Comparison of ENCODE assay signal across 8 cellular contexts in genomic region chr15:99425666-99426301, GRCh38.
DNase-seq lines count a peak whose midpoint lies in the region; ATAC-seq, FAIRE-seq and TF ChIP-seq lines count a peak whose summit lies in the region.

No MANE protein-coding gene starts in this region.

- intact Hi-C loops in PC-3 (cut with micrococcal nuclease) (loop anchor here (5.0 kb wide), 1 partner anchor 142 kb away; the partner anchor contains the start of gene MEF2A), lower leg skin (cut with DNase I; ENCODE audit: low total_unique reads) (no loop called here)

- H3K36me3 ChIP-seq in BE2C, result no peaks in the 10 kb centered on the region
- H3K36me3 ChIP-seq in PC-3 (ENCODE audit: low read depth, low read length), result no peaks in the 10 kb centered on the region
- H3K36me3 ChIP-seq in endodermal cell (ENCODE audit: control insufficient read depth, insufficient read depth, low read length), result no peaks in the 10 kb centered on the region

- no peaks in the 10 kb centered on the region for H4K20me1 ChIP-seq in PC-3 (ENCODE audit: low read length)

- H3K4me3 Mint-ChIP-seq in endodermal cell, result no peak overlapping the region
- H3K4me3 Mint-ChIP-seq in naive thymus-derived CD8-positive, alpha-beta T cell, result peak overlapping the region in 8 of 10 donors; percentile 36 to 86 (median 55)

- CTCF ChIA-PET in PC-3 (lab: Charles Lee), result no interaction called here

- H3K4me3 ChIP-seq in BE2C (ENCODE audit: low read depth, low read length) (no peak overlapping the region), PC-3 (ENCODE audit: low read length) (no peak overlapping the region), endodermal cell (ENCODE audit: low read length) (no peak overlapping the region), lower leg skin (ENCODE audit: low read depth, poor library complexity, severe bottlenecking) (no peak overlapping the region)

- no TSS peak for BruUV-seq in PC-3 (replicated peaks; lab: Mats Ljungman, UMichigan)

- H3K9me3 ChIP-seq in BE2C, result no peaks in the 10 kb centered on the region
- no peaks in the 10 kb centered on the region for H3K9me3 ChIP-seq in PC-3 (ENCODE audit: low read length)
- H3K9me3 ChIP-seq in endodermal cell (ENCODE audit: control insufficient read depth, low read length), result peaks cover 6% of the 10 kb centered on the region

- H3K79me2 ChIP-seq in PC-3 (ENCODE audit: low read length), result no peaks in the 10 kb centered on the region

- POLR2A ChIA-PET in PC-3 (lab: Charles Lee; ENCODE audit: unreplicated experiment), result interaction anchor here (0.7 kb wide), 1 partner anchor 40 kb away, joined by 3 read pairs; no protein-coding TSS in a partner anchor
- POLR2A ChIA-PET in naive thymus-derived CD8-positive, alpha-beta T cell (lab: Charles Lee), result interaction anchor here (1.0 to 5.9 kb wide), 5 partner anchors 8 to 87 kb away, joined by 3 to 42 read pairs (median 28); no protein-coding TSS in a partner anchor

- H3K4me2 ChIP-seq in PC-3 (ENCODE audit: low read length), result peak overlapping the region; percentile 49

- 91 to 96% methylated on average over 17 to 19 of the region's 19 CpGs for WGBS in endodermal cell (ENCODE audit: insufficient coverage in 1 of 2, insufficient read length in 1 of 2), 2 experiments
- 47 to 62% methylated on average over 16 to 19 of the region's 19 CpGs for WGBS in lower leg skin, 2 donors

- TF ChIP-seq CTCF in BE2C (IDR thresholded peaks at IDR 0.05; ENCODE audit: low read depth, low read length), result no peak; the same call in 1 of the 2 replicates
- peak; percentile 35; the same call in 1 of the 2 replicates for TF ChIP-seq CTCF in PC-3 (conservative IDR thresholded peaks at IDR 0.05; ENCODE audit: low read depth, low read length)
- TF ChIP-seq CTCF in endodermal cell (conservative IDR thresholded peaks at IDR 0.05), result peak; percentile 33
- no peak for TF ChIP-seq CTCF in lower leg skin (IDR thresholded peaks at IDR 0.05)

- peak overlapping the region; percentile 83 for H3K27ac ChIP-seq in PC-3 (ENCODE audit: low read length)
- H3K27ac ChIP-seq in endodermal cell (ENCODE audit: low read depth, low read length), result no peak overlapping the region

- peaks cover 11% of the 10 kb centered on the region for H3K9me3 Mint-ChIP-seq in endodermal cell
- no peaks in the 10 kb centered on the region for H3K9me3 Mint-ChIP-seq in naive thymus-derived CD8-positive, alpha-beta T cell

- H3K27me3 ChIP-seq in BE2C (no peaks in the 10 kb centered on the region), PC-3 (ENCODE audit: low read length) (no peaks in the 10 kb centered on the region), endodermal cell (ENCODE audit: control insufficient read depth, insufficient read depth, low read length, poor library complexity, severe bottlenecking) (no peaks in the 10 kb centered on the region)

- no peaks in the 10 kb centered on the region for H3K36me3 Mint-ChIP-seq in endodermal cell (ENCODE audit: low read depth)
- H3K36me3 Mint-ChIP-seq in naive thymus-derived CD8-positive, alpha-beta T cell, result no peaks in the 10 kb centered on the region

- H3K27ac Mint-ChIP-seq in endodermal cell, result peak overlapping the region; percentile 52
- H3K27ac Mint-ChIP-seq in naive thymus-derived CD8-positive, alpha-beta T cell, result peak overlapping the region; percentile 68 to 98 (median 90)

- DNase-seq in BE2C (peak; percentile 33), PC-3 (no peak), endodermal cell (no peak), lower leg skin (ENCODE audit: low spot score in 2 of 2) (no peak), dedifferentiated amniotic fluid mesenchymal stem cell (ENCODE audit: extremely low spot score) (no peak), HPDE6-E6E7 (ENCODE audit: extremely low spot score) (no peak), frontal cortex (ENCODE audit: low spot score in 2 of 2) (no peak)
- peak in 1 of 10 donors; percentile 56 for DNase-seq in naive thymus-derived CD8-positive, alpha-beta T cell

- peak; percentile 43 for ATAC-seq in PC-3
- ATAC-seq in naive thymus-derived CD8-positive, alpha-beta T cell, result no peak

- no peak for FAIRE-seq in frontal cortex (lab: Jason Lieb, UNC)

- peaks cover 3% of the 10 kb centered on the region for H3K4me1 Mint-ChIP-seq in endodermal cell
- H3K4me1 Mint-ChIP-seq in naive thymus-derived CD8-positive, alpha-beta T cell, result peaks cover 37 to 78% (median 70%) of the 10 kb centered on the region in 4 donors

- TF ChIP-seq POLR2A in lower leg skin (IDR thresholded peaks at IDR 0.05), result no peak

- H3F3A ChIP-seq in PC-3 (ENCODE audit: low read length, unreplicated experiment), result no peaks in the 10 kb centered on the region

- H3K27me3 Mint-ChIP-seq in endodermal cell (ENCODE audit: insufficient read depth), result no peaks in the 10 kb centered on the region
- no peaks in the 10 kb centered on the region for H3K27me3 Mint-ChIP-seq in naive thymus-derived CD8-positive, alpha-beta T cell

- peak overlapping the region; percentile 67 for H2AFZ ChIP-seq in PC-3 (ENCODE audit: low read length)

- no peaks in the 10 kb centered on the region for H3K9me2 ChIP-seq in PC-3 (replicated peaks; ENCODE audit: low read length)

- peaks cover 9% of the 10 kb centered on the region; the same call in 1 of the 2 replicates for H3K4me1 ChIP-seq in BE2C
- peaks cover 15% of the 10 kb centered on the region for H3K4me1 ChIP-seq in PC-3 (ENCODE audit: insufficient read depth, low read length)
- no peaks in the 10 kb centered on the region for H3K4me1 ChIP-seq in endodermal cell (ENCODE audit: control insufficient read depth, insufficient read depth, low read length)

- H3K9ac ChIP-seq in PC-3 (ENCODE audit: low read length) (peak overlapping the region; percentile 71), endodermal cell (ENCODE audit: extremely low read depth, low read length, poor library complexity, severe bottlenecking) (no peak overlapping the region)

Comparison
In these comparisons a context has a peak if more than half of its experiments do, and no peak if none do; other contexts are left out.
1. CTCF ChIP-seq: peak in PC-3 (single experiment) and endodermal cell (single experiment); none in BE2C (single experiment) and lower leg skin (0 of 3).